ENCODE assay signal across 9 cellular contexts in genomic region chr14:103526914-103527248, GRCh38. TPM values are rescaled to one million over a fixed set of nuclear protein-coding genes. Genes with fewer than 3 reads are reported as not detected.
DNase-seq lines count a peak whose midpoint lies in the region; ATAC-seq and TF ChIP-seq lines count a peak whose summit lies in the region.
"Had no signal": no experiment of that assay in that cellular context is flagged by ENCODE, and none has a peak within 500 bp of the region (broad histone marks: within the 10 kb centered on the region; RNA-seq: fewer than 3 reads in every experiment).

No MANE protein-coding gene starts in this region.

- H3K4me3 ChIP-seq in CD8-positive, alpha-beta T cell (ENCODE audit: low read depth, low read length): no peak overlapping the region
- H3K4me3 ChIP-seq in PC-9 (no peak overlapping the region), hepatocyte (no peak overlapping the region), thyroid gland (replicated peaks in 1 of 3) (no peak overlapping the region)

- H3K4me1 ChIP-seq in CD8-positive, alpha-beta T cell (ENCODE audit: insufficient read depth, low read length): peaks cover 38% of the 10 kb centered on the region
- H3K4me1 ChIP-seq in PC-9 (replicated peaks; ENCODE audit: insufficient read depth) (peaks cover 27% of the 10 kb centered on the region), hepatocyte (ENCODE audit: insufficient read depth) (peaks cover 55% of the 10 kb centered on the region), thyroid gland (peaks cover 28 to 38% of the 10 kb centered on the region in 2 donors)

- H3K27ac ChIP-seq in CD8-positive, alpha-beta T cell (ENCODE audit: low read depth, low read length): no peak overlapping the region
- no peak overlapping the region for H3K27ac ChIP-seq in PC-9
- H3K27ac ChIP-seq in hepatocyte: peak overlapping the region; percentile 99
- H3K27ac ChIP-seq in thyroid gland: no peak overlapping the region

- 100% methylated on average over 1 of the region's 1 CpG for WGBS in hepatocyte (ENCODE audit: low lambda C conversion rate, missing lambda C conversion rate)
- WGBS in thyroid gland, 2 donors: 81 to 94% methylated on average over 1 of the region's 1 CpG

- H3K9me2 ChIP-seq in PC-9 (ENCODE audit: insufficient read depth) (no peaks in the 10 kb centered on the region), hepatocyte (replicated peaks; ENCODE audit: insufficient read depth) (no peaks in the 10 kb centered on the region)

- BruUV-seq in PC-9 (replicated peaks; lab: Mats Ljungman, UMichigan): no TSS peak

- DNase-seq in CD8-positive, alpha-beta T cell: no peak
- DNase-seq in PC-9 (no peak), hepatocyte (ENCODE audit: low spot score) (no peak), DMS114 treated with DMSO at 0.1 percent for 48 hours (lab: John Stamatoyannopoulos, UW; ENCODE audit: unreplicated experiment) (no peak), thyroid gland (no peak)
- DNase-seq: endodermal cell, NCI-H446 had no signal

- CTCF ChIA-PET in CD8-positive, alpha-beta T cell (lab: Charles Lee): interaction anchor here (5.4 to 8.6 kb wide), 2 partner anchors 9 to 19 kb away, joined by 35 to 71 read pairs; no protein-coding TSS in a partner anchor
- CTCF ChIA-PET in PC-9 (lab: Charles Lee): no interaction called here

- no peak for TF ChIP-seq CTCF in CD8-positive, alpha-beta T cell (IDR thresholded peaks at IDR 0.05)
- TF ChIP-seq CTCF in PC-9 (conservative IDR thresholded peaks at IDR 0.05) (no peak), hepatocyte (IDR thresholded peaks at IDR 0.05; ENCODE audit: poor library complexity) (no peak), thyroid gland (IDR thresholded peaks at IDR 0.05) (no peak)

- H3K4me2 ChIP-seq in PC-9: peak overlapping the region; percentile 97; the same call in 1 of the 2 replicates
- no peak overlapping the region for H3K4me2 ChIP-seq in hepatocyte

- H3K27me3 ChIP-seq in CD8-positive, alpha-beta T cell (ENCODE audit: insufficient read depth, low read length): peaks cover 5% of the 10 kb centered on the region
- H3K27me3 ChIP-seq in PC-9 (ENCODE audit: insufficient read depth, low read depth) (no peaks in the 10 kb centered on the region), hepatocyte (peaks cover 4% of the 10 kb centered on the region), thyroid gland (no peaks in the 10 kb centered on the region)

- H3K27ac Mint-ChIP-seq in CD8-positive, alpha-beta T cell: no peak overlapping the region
- H3K27ac Mint-ChIP-seq in stimulated activated memory B cell treated with anti-CD40 and anti-IgM and Interleukin-4, amounts not matched to agents 10 μg/mL and 1 μg/mL and 100 μg/mL, for 72 hours: peak overlapping the region; percentile 84

- no peaks in the 10 kb centered on the region for H3K9me3 ChIP-seq in CD8-positive, alpha-beta T cell (ENCODE audit: low read length)
- no peaks in the 10 kb centered on the region for H3K9me3 ChIP-seq in PC-9 (ENCODE audit: insufficient read depth, low read depth)
- H3K9me3 ChIP-seq in hepatocyte (ENCODE audit: low read depth): no peaks in the 10 kb centered on the region
- no peaks in the 10 kb centered on the region for H3K9me3 ChIP-seq in thyroid gland

- peaks cover 5% of the 10 kb centered on the region for H3K27me3 Mint-ChIP-seq in CD8-positive, alpha-beta T cell (ENCODE audit: low read depth)
- H3K27me3 Mint-ChIP-seq in stimulated activated memory B cell treated with anti-CD40 and anti-IgM and Interleukin-4, amounts not matched to agents 10 μg/mL and 1 μg/mL and 100 μg/mL, for 72 hours: no peaks in the 10 kb centered on the region

- H2AFZ ChIP-seq in PC-9 (no peak overlapping the region), hepatocyte (no peak overlapping the region)

- intact Hi-C loops in CD8-positive, alpha-beta T cell (cut with DNase I, micrococcal nuclease): loop anchor here in 1 of 2 experiments (10.0 kb wide), 1 partner anchor 192 kb away; the partner anchor contains the start of gene EIF5
- intact Hi-C loops in PC-9 (cut with micrococcal nuclease; ENCODE audit: unreplicated experiment): no loop called here
- intact Hi-C loops in thyroid gland (cut with DNase I): no loop called here

- H3K36me3 ChIP-seq in CD8-positive, alpha-beta T cell (ENCODE audit: insufficient read depth, low read length): no peaks in the 10 kb centered on the region
- H3K36me3 ChIP-seq in PC-9 (ENCODE audit: low read depth) (0 out of 2 replicates have a peak, but pooled peaks cover 12% of the 10 kb centered on the region), hepatocyte (replicated peaks; ENCODE audit: insufficient read depth, low read depth) (no peaks in the 10 kb centered on the region), thyroid gland (no peaks in the 10 kb centered on the region)

- H3F3A ChIP-seq in PC-9 (ENCODE audit: insufficient read depth, low read depth): peaks cover 45% of the 10 kb centered on the region

- H4K20me1 ChIP-seq in PC-9 (ENCODE audit: insufficient read depth): peaks cover 20% of the 10 kb centered on the region
- H4K20me1 ChIP-seq in hepatocyte (ENCODE audit: insufficient read depth, poor library complexity, severe bottlenecking): peaks cover 4% of the 10 kb centered on the region

- no peak for ATAC-seq in CD8-positive, alpha-beta T cell
- ATAC-seq in stimulated activated memory B cell treated with anti-CD40 and anti-IgM and Interleukin-4, amounts not matched to agents 10 μg/mL and 1 μg/mL and 100 μg/mL, for 72 hours: no peak
- ATAC-seq in HG02973 (IDR thresholded peaks at IDR 0.05; ENCODE audit: unreplicated experiment): no peak

- no peaks in the 10 kb centered on the region for H3K9me3 Mint-ChIP-seq in CD8-positive, alpha-beta T cell
- H3K9me3 Mint-ChIP-seq in stimulated activated memory B cell treated with anti-CD40 and anti-IgM and Interleukin-4, amounts not matched to agents 10 μg/mL and 1 μg/mL and 100 μg/mL, for 72 hours: no peaks in the 10 kb centered on the region
- H3K9me3 Mint-ChIP-seq: endodermal cell had no signal

- peaks cover 41% of the 10 kb centered on the region for H3K79me2 ChIP-seq in PC-9 (ENCODE audit: low read depth)
- peaks cover 51% of the 10 kb centered on the region for H3K79me2 ChIP-seq in hepatocyte

- peaks cover 40% of the 10 kb centered on the region for H3K4me1 Mint-ChIP-seq in CD8-positive, alpha-beta T cell (ENCODE audit: low read depth)
- H3K4me1 Mint-ChIP-seq in stimulated activated memory B cell treated with anti-CD40 and anti-IgM and Interleukin-4, amounts not matched to agents 10 μg/mL and 1 μg/mL and 100 μg/mL, for 72 hours: peaks cover 67% of the 10 kb centered on the region

- no peak for TF ChIP-seq POLR2A in thyroid gland (IDR thresholded peaks at IDR 0.05)

- peak overlapping the region; percentile 91 for H3K4me3 Mint-ChIP-seq in CD8-positive, alpha-beta T cell
- peak overlapping the region; percentile 98 for H3K4me3 Mint-ChIP-seq in stimulated activated memory B cell treated with anti-CD40 and anti-IgM and Interleukin-4, amounts not matched to agents 10 μg/mL and 1 μg/mL and 100 μg/mL, for 72 hours

- POLR2A ChIA-PET in CD8-positive, alpha-beta T cell (lab: Charles Lee): no interaction called here
- POLR2A ChIA-PET in PC-9 (lab: Charles Lee; ENCODE audit: unreplicated experiment): interaction anchor here (0.6 kb wide), 1 partner anchor 34 kb away, joined by 3 read pairs; no protein-coding TSS in a partner anchor

- H3K36me3 Mint-ChIP-seq in CD8-positive, alpha-beta T cell: peaks cover 2% of the 10 kb centered on the region
- H3K36me3 Mint-ChIP-seq in stimulated activated memory B cell treated with anti-CD40 and anti-IgM and Interleukin-4, amounts not matched to agents 10 μg/mL and 1 μg/mL and 100 μg/mL, for 72 hours: peaks cover 10% of the 10 kb centered on the region

RNA-seq across cellular contexts. Expression of gene TRMT61A, which starts 2.1 kb away (rescaled TPM):
- 10 to 100 TPM; 10.9 to 11.6 TPM for total RNA-seq in CD8-positive, alpha-beta T cell
- 22.5 and 25.9 TPM in 2 replicates for total RNA-seq in PC-9 (2021)
- 8.2 and 8.9 TPM in 2 replicates for total RNA-seq in hepatocyte
- polyA plus RNA-seq in hepatocyte: 13.2 and 15.0 TPM in 2 replicates
- total RNA-seq in thyroid gland: 10 to 100 TPM; 14.9 to 24.4 (median 21.3) TPM

RNA-seq across cellular contexts. Expression of gene CKB, which starts 4.3 kb away (rescaled TPM):
- total RNA-seq in CD8-positive, alpha-beta T cell: 1 to 10 TPM; 6.5 TPM
- total RNA-seq in PC-9 (2021): 64.4 and 66.8 TPM in 2 replicates
- 523 and 682 TPM in 2 replicates for total RNA-seq in hepatocyte
- polyA plus RNA-seq in hepatocyte: 2,788 and 2,829 TPM in 2 replicates
- total RNA-seq in thyroid gland: 100 to 1,000 TPM; 190 to 373 (median 266) TPM

RNA-seq across cellular contexts. Expression of gene BAG5, which starts 35.6 kb away (rescaled TPM):
- 10 to 100 TPM; 46.2 to 46.3 TPM for total RNA-seq in CD8-positive, alpha-beta T cell
- 61.5 and 76.5 TPM in 2 replicates for total RNA-seq in PC-9 (2021)
- total RNA-seq in hepatocyte: 25.8 and 27.4 TPM in 2 replicates
- 11.7 and 13.9 TPM in 2 replicates for polyA plus RNA-seq in hepatocyte
- 10 to 100 TPM; 39.4 to 77.5 (median 44.4) TPM for total RNA-seq in thyroid gland

RNA-seq across cellular contexts. Expression of gene COA8, which starts 35.9 kb away (rescaled TPM):
- total RNA-seq in CD8-positive, alpha-beta T cell: 10 to 100 TPM; 11.6 to 13.4 TPM
- total RNA-seq in PC-9 (2021): 93.8 and 101 TPM in 2 replicates
- total RNA-seq in hepatocyte: 58.7 and 59.1 TPM in 2 replicates
- 68.2 and 71.5 TPM in 2 replicates for polyA plus RNA-seq in hepatocyte
- total RNA-seq in thyroid gland: 10 to 100 TPM; 25.9 to 50.4 (median 33.6) TPM
